Comparison of ENCODE assay signal across 26 cellular contexts in genomic region chr12:111101003-111101402, GRCh38.
"Had no signal": no experiment of that assay in that cellular context is flagged by ENCODE, and none has a peak within 500 bp of the region (broad histone marks: within the 10 kb centered on the region; RNA-seq: fewer than 3 reads in every experiment).

No MANE protein-coding gene starts in this region.

- H3K4me3 ChIP-seq: PC-9, SJCRH30, SK-N-MC had no signal

- H3K36me3 ChIP-seq: SJCRH30 had no signal

- H3K27ac ChIP-seq: PC-9, SJCRH30, SK-N-MC had no signal

- H3K9me3 ChIP-seq: SJCRH30 had no signal

- H3K4me2 ChIP-seq: PC-9 had no signal

- H2AFZ ChIP-seq: PC-9 had no signal

- ATAC-seq: activated CD4-positive, alpha-beta T cell treated with anti-CD3 and anti-CD28 coated beads for 36 hours; activated CD8-positive, alpha-beta T cell treated with anti-CD3 and anti-CD28 coated beads, Interleukin-2, amount 10 ng/mL, durations not matched to agents 7 days and 5 days; activated T-cell treated with anti-CD3 and anti-CD28 coated beads, Interleukin-2, amount 50 U/mL, for 4 hours had no signal

- DNase-seq: activated CD4-positive, alpha-beta T cell treated with anti-CD3 and anti-CD28 coated beads for 36 hours; activated CD4-positive, alpha-beta T cell treated with anti-CD3 and anti-CD28 coated beads, Interleukin-2, amount 10 ng/mL, durations not matched to agents 7 days and 5 days; activated CD4-positive, alpha-beta T cell treated with anti-CD3 and anti-CD28 coated beads, Interleukin-2, amount 50 U/mL, for 48 hours; activated CD8-positive, alpha-beta T cell treated with anti-CD3 and anti-CD28 coated beads, Interleukin-2, amount 10 ng/mL, durations not matched to agents 7 days and 5 days; activated naive CD4-positive, alpha-beta T cell treated with anti-CD3 and anti-CD28 coated beads, Interleukin-2, amount 10 ng/mL, durations not matched to agents 7 days and 5 days; activated naive CD8-positive, alpha-beta T cell treated with anti-CD3 and anti-CD28 coated beads, Interleukin-2, amount 50 U/mL, for 24 hours; activated T-cell treated with anti-CD3 and anti-CD28 coated beads, Interleukin-2, amount 50 U/mL, for 4 hours; central memory CD4-positive, alpha-beta T cell; Kasumi-1; KG1; MM.1S; MV-4-11; NCI-H1092; NCI-H1436 treated with DMSO at 0.1 percent for 48 hours; NCI-H1694 treated with DMSO at 0.1 percent for 48 hours; NCI-H2029; NCI-H510A; NCI-H526; NCI-H748 treated with DMSO at 0.1 percent for 48 hours; NK-92 treated with Interleukin-12 subunit alpha and Interleukin-12 subunit beta, amount 100 ng/mL, for 24 hours; PC-9; SHP77; SJCRH30; SW 1271; T1000 had no signal

- H3K4me1 ChIP-seq: SJCRH30 had no signal
